In the genomic region with DNA sequence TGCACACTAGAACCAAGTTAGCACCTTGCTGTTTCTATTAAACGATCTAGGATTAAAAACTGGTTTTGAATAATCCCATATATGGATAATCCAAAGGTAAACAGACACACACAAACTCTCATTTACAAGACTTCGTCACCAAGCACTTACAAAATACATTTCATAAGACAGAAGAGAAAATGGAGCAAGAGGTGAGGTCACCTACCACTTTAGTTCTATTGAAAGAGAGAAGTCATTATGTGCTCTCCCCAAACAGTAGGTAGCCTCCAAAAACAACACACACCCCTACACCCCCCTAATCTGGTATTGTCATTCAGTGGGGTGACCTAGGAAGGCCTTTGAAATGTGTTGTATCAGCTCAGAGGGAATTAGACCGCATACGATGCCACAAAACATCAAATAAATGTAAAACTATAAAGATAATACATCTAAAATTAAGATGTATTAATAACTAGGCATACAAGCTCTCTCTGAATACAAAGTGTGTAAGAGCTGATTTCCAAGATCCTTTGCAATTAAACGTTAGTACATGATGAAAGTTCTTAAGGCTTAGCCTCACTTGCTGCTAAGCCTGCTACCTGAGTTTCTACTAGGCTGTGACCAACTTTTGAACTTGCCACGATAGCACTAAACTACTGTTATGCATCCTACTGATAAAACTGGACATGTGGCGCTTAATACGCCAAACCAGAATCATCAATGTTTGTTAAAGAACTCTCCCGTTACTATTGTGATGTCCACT, we compare ENCODE assay signal across 8 cellular contexts. TPM values are rescaled to one million over a fixed set of nuclear protein-coding genes. Genes with fewer than 3 reads are reported as not detected.
DNase-seq lines count a peak whose midpoint lies in the region; ATAC-seq and TF ChIP-seq lines count a peak whose summit lies in the region.

No MANE protein-coding gene starts in this region.

- H3F3A ChIP-seq in DOHH2 (ENCODE audit: control insufficient read depth, insufficient read depth), result no peaks in the 10 kb centered on the region

- ATAC-seq in HG02759 (IDR thresholded peaks at IDR 0.05; ENCODE audit: unreplicated experiment), result no peak

- H3K4me3 ChIP-seq in DOHH2 (ENCODE audit: low read length), result peak overlapping the region; percentile 100
- H3K4me3 ChIP-seq in HFF-Myc (replicated peaks; ENCODE audit: low read depth, low read length), result peak overlapping the region; percentile 77

- no peak for TF ChIP-seq CTCF in DOHH2 (IDR thresholded peaks at IDR 0.05; ENCODE audit: low read depth, low read length, poor library complexity, severe bottlenecking)
- TF ChIP-seq CTCF in HFF-Myc (IDR thresholded peaks at IDR 0.05; ENCODE audit: low read depth, low read length, missing control alignments), result no peak
- TF ChIP-seq CTCF in endothelial cell (IDR thresholded peaks at IDR 0.05; ENCODE audit: unreplicated experiment), result no peak
- no peak for TF ChIP-seq CTCF in nephron (IDR thresholded peaks at IDR 0.05; ENCODE audit: unreplicated experiment in 3 of 3)

- peaks cover 34% of the 10 kb centered on the region for H3K4me1 ChIP-seq in DOHH2 (ENCODE audit: control insufficient read depth, low read length)

- H3K27me3 ChIP-seq in DOHH2 (ENCODE audit: control insufficient read depth, low read length), result no peaks in the 10 kb centered on the region

- no peaks in the 10 kb centered on the region for H3K9me2 ChIP-seq in DOHH2 (replicated peaks; ENCODE audit: control insufficient read depth, low read length)

- H3K27me3 Mint-ChIP-seq in endothelial cell (ENCODE audit: unreplicated experiment) (peaks cover 6% of the 10 kb centered on the region), nephron (ENCODE audit: low read depth) (no peaks in the 10 kb centered on the region)

- H3K36me3 ChIP-seq in DOHH2 (ENCODE audit: control insufficient read depth, low read length), result peaks cover 56% of the 10 kb centered on the region

- peaks cover 6% of the 10 kb centered on the region for H3K36me3 Mint-ChIP-seq in endothelial cell (ENCODE audit: low read depth, unreplicated experiment)
- H3K36me3 Mint-ChIP-seq in nephron (ENCODE audit: low read depth), result peaks cover 13% of the 10 kb centered on the region

- H3K9me3 Mint-ChIP-seq in endothelial cell (ENCODE audit: unreplicated experiment) (no peaks in the 10 kb centered on the region), nephron (no peaks in the 10 kb centered on the region)

- peak overlapping the region; percentile 98 for H3K4me3 Mint-ChIP-seq in endothelial cell (ENCODE audit: unreplicated experiment)
- H3K4me3 Mint-ChIP-seq in nephron, result peak overlapping the region; percentile 95 to 97 (median 96)

- peaks cover 68% of the 10 kb centered on the region for H3K79me2 ChIP-seq in DOHH2 (ENCODE audit: control insufficient read depth, low read length)

- H3K27ac Mint-ChIP-seq in endothelial cell (ENCODE audit: unreplicated experiment) (peak overlapping the region; percentile 82), nephron (peak overlapping the region; percentile 75 to 95 (median 89))

- H3K4me2 ChIP-seq in DOHH2 (ENCODE audit: low read length), result peak overlapping the region; percentile 92

- H4K20me1 ChIP-seq in DOHH2 (ENCODE audit: control insufficient read depth, insufficient read depth, low read depth, low read length), result peaks cover 10% of the 10 kb centered on the region

- DNase-seq in HFF-Myc (ENCODE audit: extremely low read depth, low read depth) (no peak), SIG-M5 treated with dmso at 0.1 percent for 504 hours (lab: John Stamatoyannopoulos, UW; ENCODE audit: unreplicated experiment) (peak; percentile 67), endothelial cell (ENCODE audit: low spot score) (no peak), GM19240 (ENCODE audit: insufficient read length, low spot score) (no peak)
- DNase-seq in stimulated activated CD4-positive, alpha-beta T cell treated with anti-CD3 and anti-CD28 coated beads, Interleukin-15, amount 100 ng/mL, for 24 hours, result no peak

- H3K4me1 Mint-ChIP-seq in endothelial cell (ENCODE audit: unreplicated experiment) (peaks cover 22% of the 10 kb centered on the region), nephron (peaks cover 31% of the 10 kb centered on the region)

- no peaks in the 10 kb centered on the region for H3K9me3 ChIP-seq in DOHH2 (ENCODE audit: control insufficient read depth, insufficient read depth, low read length)

- H3K27ac ChIP-seq in DOHH2 (ENCODE audit: low read depth, low read length), result peak overlapping the region; percentile 34

RNA-seq across cellular contexts. Expression of a gene that starts 1.6 kb away (rescaled TPM):
- 59.6 TPM for total RNA-seq in endothelial cell (ENCODE audit: unreplicated experiment)
